Comparison of ENCODE assay signal across 8 cellular contexts in the genomic region with DNA sequence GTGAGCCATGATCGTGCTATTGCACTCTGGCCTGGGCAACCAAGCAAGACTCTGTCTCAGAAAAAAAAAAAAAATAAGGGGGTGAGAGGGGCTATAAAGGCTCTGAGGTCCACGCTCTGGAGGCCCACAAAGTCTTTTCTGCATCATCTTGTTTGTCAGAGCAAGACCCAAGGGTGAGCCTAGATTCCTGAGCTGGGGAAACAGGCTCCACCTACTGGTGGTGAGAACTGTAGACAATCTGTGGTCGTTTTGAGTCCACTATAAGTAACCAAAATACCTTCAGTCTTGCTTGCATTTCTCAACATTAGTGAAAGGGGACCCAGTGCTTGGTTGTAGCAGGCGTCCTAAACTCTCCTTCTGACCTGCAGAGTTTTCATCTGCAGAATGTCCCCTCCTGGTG. TPM values are rescaled to one million over a fixed set of nuclear protein-coding genes. Genes with fewer than 3 reads are reported as not detected.
DNase-seq lines count a peak whose midpoint lies in the region; ATAC-seq, FAIRE-seq and TF ChIP-seq lines count a peak whose summit lies in the region.
"Not testable (repeated sequence)": the region's sequence is repeated elsewhere in the genome, so short reads cannot be mapped to it uniquely, and the experiment has no call there.

No MANE protein-coding gene starts in this region.

- in situ Hi-C loops in Panc1 (cut with HindIII; ENCODE audit: low pct_unique_long_range_greater_than_20kb, low sequenced_read_pairs), result not testable (repeated sequence)

- intact Hi-C loops in Panc1 (cut with micrococcal nuclease; ENCODE audit: unreplicated experiment); activated CD8-positive, alpha-beta T cell treated with anti-CD3 and anti-CD28 coated beads for 36 hours (cut with micrococcal nuclease); left ventricle myocardium superior (cut with micrococcal nuclease); right lobe of liver (cut with DNase I): not testable (repeated sequence)

- not testable (repeated sequence) for H3K4me1 Mint-ChIP-seq in activated CD8-positive, alpha-beta T cell treated with anti-CD3 and anti-CD28 coated beads for 36 hours (ENCODE audit: low read depth); stimulated activated naive CD8-positive, alpha-beta T cell treated with anti-CD3 and anti-CD28 coated beads, Interleukin-15, amount 100 ng/mL, for 72 hours

- POLR2A ChIA-PET in Panc1 (lab: Charles Lee); activated CD8-positive, alpha-beta T cell treated with anti-CD3 and anti-CD28 coated beads for 36 hours (lab: Charles Lee): not testable (repeated sequence)

- TF ChIP-seq POLR2A in H54 (IDR thresholded peaks at IDR 0.05; ENCODE audit: low read depth, low read length); right lobe of liver (IDR thresholded peaks at IDR 0.05): not testable (repeated sequence)

- H2AFZ ChIP-seq in DND-41 (ENCODE audit: low read depth, low read length), result not testable (repeated sequence)

- not testable (repeated sequence) for H3K9me3 Mint-ChIP-seq in activated CD8-positive, alpha-beta T cell treated with anti-CD3 and anti-CD28 coated beads for 36 hours; stimulated activated naive CD8-positive, alpha-beta T cell treated with anti-CD3 and anti-CD28 coated beads, Interleukin-15, amount 100 ng/mL, for 72 hours

- H3K4me3 Mint-ChIP-seq in activated CD8-positive, alpha-beta T cell treated with anti-CD3 and anti-CD28 coated beads for 36 hours; stimulated activated naive CD8-positive, alpha-beta T cell treated with anti-CD3 and anti-CD28 coated beads, Interleukin-15, amount 100 ng/mL, for 72 hours: not testable (repeated sequence)

- CTCF ChIA-PET in Panc1 (lab: Charles Lee); activated CD8-positive, alpha-beta T cell treated with anti-CD3 and anti-CD28 coated beads for 36 hours (lab: Charles Lee): not testable (repeated sequence)

- not testable (repeated sequence) for DNase-seq in DND-41; H54 (ENCODE audit: insufficient read length, low spot score); Panc1 (ENCODE audit: low read depth, low spot score); activated CD8-positive, alpha-beta T cell treated with anti-CD3 and anti-CD28 coated beads for 36 hours; foreskin keratinocyte; left ventricle myocardium superior; right lobe of liver; stimulated activated naive CD8-positive, alpha-beta T cell treated with anti-CD3 and anti-CD28 coated beads, Interleukin-15, amount 100 ng/mL, for 72 hours

- not testable (repeated sequence) for H3K4me1 ChIP-seq in DND-41 (ENCODE audit: insufficient read depth, low read length); Panc1 (ENCODE audit: control insufficient read depth, insufficient read depth, low read length); foreskin keratinocyte; right lobe of liver

- H3K4me2 ChIP-seq in DND-41 (ENCODE audit: insufficient read depth, low read length), result not testable (repeated sequence)

- not testable (repeated sequence) for H3K27me3 Mint-ChIP-seq in activated CD8-positive, alpha-beta T cell treated with anti-CD3 and anti-CD28 coated beads for 36 hours; stimulated activated naive CD8-positive, alpha-beta T cell treated with anti-CD3 and anti-CD28 coated beads, Interleukin-15, amount 100 ng/mL, for 72 hours

- ATAC-seq in DND-41 (ENCODE audit: insufficient read depth, low read depth) (peak; percentile 66; the same call in 2 of the 3 replicates), Panc1 (0 out of 2 replicates have a peak, but pooled peaks have one; percentile 67), foreskin keratinocyte (peak; percentile 23), left ventricle myocardium superior (peak; percentile 57), right lobe of liver (peak; percentile 71 to 74 (median 72))
- ATAC-seq in activated CD8-positive, alpha-beta T cell treated with anti-CD3 and anti-CD28 coated beads for 36 hours, result peak; percentile 40
- peak; percentile 53 for ATAC-seq in stimulated activated naive CD8-positive, alpha-beta T cell treated with anti-CD3 and anti-CD28 coated beads, Interleukin-15, amount 100 ng/mL, for 72 hours

- WGBS in right lobe of liver (ENCODE audit: insufficient coverage, low coverage, low lambda C conversion rate, missing lambda C conversion rate), result no CpG with 5 or more reads among the region's 4 CpGs

- H3K27ac Mint-ChIP-seq in activated CD8-positive, alpha-beta T cell treated with anti-CD3 and anti-CD28 coated beads for 36 hours; stimulated activated naive CD8-positive, alpha-beta T cell treated with anti-CD3 and anti-CD28 coated beads, Interleukin-15, amount 100 ng/mL, for 72 hours: not testable (repeated sequence)

- FAIRE-seq in H54 (lab: Jason Lieb, UNC), result peak; percentile 45

- BruUV-seq in Panc1 (replicated peaks; lab: Mats Ljungman, UMichigan), result not testable (repeated sequence)

- H3K4me3 ChIP-seq in DND-41 (ENCODE audit: low read depth in 1 of 2, low read length in 2 of 2); Panc1 (ENCODE audit: low read depth in 2 of 2, low read length in 2 of 2); right lobe of liver: not testable (repeated sequence)

- H3K36me3 ChIP-seq in DND-41 (ENCODE audit: insufficient read depth, low read length); Panc1 (ENCODE audit: control insufficient read depth, insufficient read depth, low read length); right lobe of liver: not testable (repeated sequence)

- H3K9ac ChIP-seq in DND-41 (ENCODE audit: low read depth, low read length), result not testable (repeated sequence)

- not testable (repeated sequence) for H3K27me3 ChIP-seq in DND-41 (ENCODE audit: insufficient read depth, low read length, poor library complexity); Panc1 (ENCODE audit: control insufficient read depth, insufficient read depth, low read length); foreskin keratinocyte; right lobe of liver

- not testable (repeated sequence) for H3K79me2 ChIP-seq in DND-41 (ENCODE audit: insufficient read depth, low read length)

- not testable (repeated sequence) for H3K27ac ChIP-seq in DND-41 (ENCODE audit: low read length); Panc1 (ENCODE audit: low read length); foreskin keratinocyte; right lobe of liver

- not testable (repeated sequence) for H3K9me3 ChIP-seq in DND-41 (ENCODE audit: insufficient read depth, low read length, severe bottlenecking); Panc1 (ENCODE audit: control insufficient read depth, insufficient read depth, low read depth, low read length); right lobe of liver

- not testable (repeated sequence) for H3K36me3 Mint-ChIP-seq in activated CD8-positive, alpha-beta T cell treated with anti-CD3 and anti-CD28 coated beads for 36 hours (ENCODE audit: low read depth)

- H4K20me1 ChIP-seq in DND-41 (ENCODE audit: insufficient read depth, low read length), result not testable (repeated sequence)

- TF ChIP-seq CTCF in DND-41 (IDR thresholded peaks at IDR 0.05; ENCODE audit: borderline replicate concordance, extremely low read depth, low read length, poor library complexity, severe bottlenecking); Panc1 (IDR thresholded peaks at IDR 0.05); activated CD8-positive, alpha-beta T cell treated with anti-CD3 and anti-CD28 coated beads for 36 hours (IDR thresholded peaks at IDR 0.05); foreskin keratinocyte (conservative IDR thresholded peaks at IDR 0.05); right lobe of liver (IDR thresholded peaks at IDR 0.05): not testable (repeated sequence)

RNA-seq across cellular contexts. Expression of gene TMEM191C, which starts 4.5 kb away (rescaled TPM):
- 2.9 TPM for total RNA-seq in Panc1 (2021; ENCODE audit: unreplicated experiment)
- polyA plus RNA-seq in Panc1 (2012; ENCODE audit: insufficient read length), result 1.4 TPM
- total RNA-seq in activated CD8-positive, alpha-beta T cell treated with anti-CD3 and anti-CD28 coated beads for 36 hours, result 1 to 10 TPM; 1.7 to 2.7 TPM
- total RNA-seq in foreskin keratinocyte, result 0.46 and 1.2 TPM in 2 replicates
- polyA plus RNA-seq in foreskin keratinocyte, result 1.2 and 1.3 TPM in 2 replicates
- total RNA-seq in left ventricle myocardium superior, result 0.74 TPM
- total RNA-seq in right lobe of liver, result 1 to 10 TPM in 1 of 6 experiments, under 1 TPM in 5; 0.12 to 1.4 (median 0.66) TPM

RNA-seq across cellular contexts. Expression of gene HIC2, which starts 45.5 kb away (rescaled TPM):
- total RNA-seq in Panc1 (2021; ENCODE audit: unreplicated experiment) (7.3 TPM), foreskin keratinocyte (2.9 and 3.2 TPM in 2 replicates), left ventricle myocardium superior (1.2 TPM), right lobe of liver (1 to 10 TPM in 5 of 6 experiments, under 1 TPM in 1; 0.88 to 1.9 (median 1.4) TPM)
- 4.0 TPM for polyA plus RNA-seq in Panc1 (2012; ENCODE audit: insufficient read length)
- 1 to 10 TPM; 3.8 to 4.1 TPM for total RNA-seq in activated CD8-positive, alpha-beta T cell treated with anti-CD3 and anti-CD28 coated beads for 36 hours
- polyA plus RNA-seq in foreskin keratinocyte, result 0.88 and 1.0 TPM in 2 replicates
